Comparison of ENCODE assay signal across 12 cellular contexts in genomic region chr15:31476411-31476810, GRCh38.
"Had no signal": no experiment of that assay in that cellular context is flagged by ENCODE, and none has a peak within 500 bp of the region (broad histone marks: within the 10 kb centered on the region; RNA-seq: fewer than 3 reads in every experiment).

No MANE protein-coding gene starts in this region.

- DNase-seq: activated CD4-positive, alpha-beta T cell treated with anti-CD3 and anti-CD28 coated beads, Interleukin-2, amount 50 U/mL, for 4 hours; activated naive CD4-positive, alpha-beta T cell treated with Interleukin-2 at 50 U/mL for 16 hours; brain microvascular endothelial cell; esophagus squamous epithelium; foreskin fibroblast; SHP77 treated with DMSO at 0.1 percent for 48 hours; T-helper 2 cell; thyroid gland had no signal

- H3K4me3 Mint-ChIP-seq: neural crest cell had no signal

- H3K4me1 ChIP-seq: parathyroid adenoma had no signal

- H3K9me3 ChIP-seq: esophagus squamous epithelium, left lung, thyroid gland had no signal

- H2AFZ ChIP-seq: parathyroid adenoma had no signal

- H3K27ac ChIP-seq: brain microvascular endothelial cell, esophagus squamous epithelium, left lung, parathyroid adenoma, thyroid gland had no signal

- ATAC-seq: left lung had no signal

- H3K9ac ChIP-seq: parathyroid adenoma had no signal

- H3K36me3 ChIP-seq: brain microvascular endothelial cell, esophagus squamous epithelium, left lung, thyroid gland had no signal

- H3K4me3 ChIP-seq: dorsolateral prefrontal cortex, esophagus squamous epithelium, left lung, thyroid gland had no signal

- H3K27me3 ChIP-seq: brain microvascular endothelial cell, dorsolateral prefrontal cortex, esophagus squamous epithelium, thyroid gland had no signal

- H3K79me2 ChIP-seq: parathyroid adenoma had no signal
